Comparison of ENCODE assay signal across 22 cellular contexts in genomic region chr20:62277253-62277652, GRCh38. TPM values are rescaled to one million over a fixed set of nuclear protein-coding genes. Genes with fewer than 3 reads are reported as not detected.
DNase-seq lines count a peak whose midpoint lies in the region; ATAC-seq and TF ChIP-seq lines count a peak whose summit lies in the region.
"Had no signal": no experiment of that assay in that cellular context is flagged by ENCODE, and none has a peak within 500 bp of the region (broad histone marks: within the 10 kb centered on the region; RNA-seq: fewer than 3 reads in every experiment).

No MANE protein-coding gene starts in this region.

- H3K4me3 ChIP-seq in prostate gland = no peak overlapping the region
- H3K4me3 ChIP-seq: BLaER1 treated with 17β-estradiol and CSF1 and Interleukin-3, amounts not matched to agents 10 nM and 100 nM; GM23338; HAP-1; SK-N-MC had no signal

- no peak for TF ChIP-seq CTCF in natural killer cell (IDR thresholded peaks at IDR 0.05)
- no peak for TF ChIP-seq CTCF in prostate gland (IDR thresholded peaks at IDR 0.05)

- no peak for ATAC-seq in natural killer cell treated with Interleukin-12 subunit alpha and Interleukin-12 subunit beta and Interleukin-15 and Interleukin-18, amount 100 ng/mL, for 72 hours
- ATAC-seq in natural killer cell (no peak), left cardiac atrium (peak; percentile 19 to 72), sciatic nerve (peak; percentile 50), left lobe of liver (no peak)
- ATAC-seq: GM23338 had no signal

- no peaks in the 10 kb centered on the region for H3K9me3 ChIP-seq in prostate gland
- H3K9me3 ChIP-seq: BLaER1 treated with 17β-estradiol and CSF1 and Interleukin-3, amounts not matched to agents 10 nM and 100 nM; HAP-1 had no signal

- H3K27ac ChIP-seq in prostate gland = no peak overlapping the region
- H3K27ac ChIP-seq: BLaER1 treated with 17β-estradiol and CSF1 and Interleukin-3, amounts not matched to agents 10 nM and 100 nM; SK-N-MC had no signal

- DNase-seq in natural killer cell treated with Interleukin-12 subunit alpha and Interleukin-12 subunit beta and Interleukin-15 and Interleukin-18, amount 100 ng/mL, for 72 hours (ENCODE audit: low spot score) = peak; percentile 26
- no peak for DNase-seq in natural killer cell
- DNase-seq in left cardiac atrium = no peak
- DNase-seq in sciatic nerve (ENCODE audit: low spot score) = no peak
- no peak for DNase-seq in NCI-H2081 treated with DMSO at 0.1 percent for 48 hours (lab: John Stamatoyannopoulos, UW)
- no peak for DNase-seq in prostate gland (ENCODE audit: low spot score)
- no peak for DNase-seq in left lobe of liver (ENCODE audit: low spot score)
- DNase-seq: CD4-positive, alpha-beta T cell; NCI-H1048; NCI-H1417; NCI-H1694; NCI-H2029 treated with DMSO at 0.1 percent for 48 hours; NCI-H2227 treated with DMSO at 0.1 percent for 48 hours; NCI-H510A; NCI-H69; RPMI8226; SIG-M5 had no signal

- H3K27me3 Mint-ChIP-seq in natural killer cell treated with Interleukin-12 subunit alpha and Interleukin-12 subunit beta and Interleukin-15 and Interleukin-18, amount 100 ng/mL, for 72 hours = no peaks in the 10 kb centered on the region
- no peaks in the 10 kb centered on the region for H3K27me3 Mint-ChIP-seq in natural killer cell (ENCODE audit: low read depth in 2 of 2)
- H3K27me3 Mint-ChIP-seq: CD4-positive, alpha-beta T cell; IgD-negative memory B cell had no signal

- H3K36me3 ChIP-seq in prostate gland = peaks cover 3 to 21% of the 10 kb centered on the region in 2 donors

- H3K27me3 ChIP-seq in prostate gland (replicated peaks; ENCODE audit: insufficient read depth) = no peaks in the 10 kb centered on the region
- H3K27me3 ChIP-seq: BLaER1 treated with 17β-estradiol and CSF1 and Interleukin-3, amounts not matched to agents 10 nM and 100 nM had no signal

- no peaks in the 10 kb centered on the region for H3K4me1 ChIP-seq in prostate gland (replicated peaks)
- H3K4me1 ChIP-seq: HAP-1 had no signal

- no peaks in the 10 kb centered on the region for H3K9me3 Mint-ChIP-seq in natural killer cell treated with Interleukin-12 subunit alpha and Interleukin-12 subunit beta and Interleukin-15 and Interleukin-18, amount 100 ng/mL, for 72 hours
- no peaks in the 10 kb centered on the region for H3K9me3 Mint-ChIP-seq in natural killer cell
- H3K9me3 Mint-ChIP-seq: CD4-positive, alpha-beta T cell; GM23338; IgD-negative memory B cell had no signal

- intact Hi-C loops in natural killer cell (cut with micrococcal nuclease) = no loop called here
- intact Hi-C loops in left cardiac atrium (cut with DNase I) = no loop called here
- intact Hi-C loops in sciatic nerve (cut with DNase I) = no loop called here
- intact Hi-C loops in prostate gland (cut with DNase I) = no loop called here

- no peak overlapping the region for H3K4me3 Mint-ChIP-seq in natural killer cell treated with Interleukin-12 subunit alpha and Interleukin-12 subunit beta and Interleukin-15 and Interleukin-18, amount 100 ng/mL, for 72 hours
- no peak overlapping the region for H3K4me3 Mint-ChIP-seq in natural killer cell
- H3K4me3 Mint-ChIP-seq: CD4-positive, alpha-beta T cell; GM23338; IgD-negative memory B cell had no signal

- H3K27ac Mint-ChIP-seq in natural killer cell treated with Interleukin-12 subunit alpha and Interleukin-12 subunit beta and Interleukin-15 and Interleukin-18, amount 100 ng/mL, for 72 hours = no peak overlapping the region
- H3K27ac Mint-ChIP-seq in natural killer cell = no peak overlapping the region
- H3K27ac Mint-ChIP-seq: CD4-positive, alpha-beta T cell; GM23338; IgD-negative memory B cell had no signal

- peaks cover 0 to 7% of the 10 kb centered on the region in 2 donors for H3K4me1 Mint-ChIP-seq in natural killer cell treated with Interleukin-12 subunit alpha and Interleukin-12 subunit beta and Interleukin-15 and Interleukin-18, amount 100 ng/mL, for 72 hours (ENCODE audit: low read depth in 2 of 2)
- H3K4me1 Mint-ChIP-seq in natural killer cell = peaks cover 0 to 16% of the 10 kb centered on the region in 2 donors
- H3K4me1 Mint-ChIP-seq: GM23338 had no signal

- WGBS in prostate gland = 75% methylated on average over 13 of the region's 13 CpGs

- no peak for TF ChIP-seq POLR2A in prostate gland (IDR thresholded peaks at IDR 0.05)

- peaks cover 4% of the 10 kb centered on the region for H3K36me3 Mint-ChIP-seq in natural killer cell treated with Interleukin-12 subunit alpha and Interleukin-12 subunit beta and Interleukin-15 and Interleukin-18, amount 100 ng/mL, for 72 hours
- peaks cover 11% of the 10 kb centered on the region for H3K36me3 Mint-ChIP-seq in natural killer cell

RNA-seq across cellular contexts. Expression of gene ADRM1, which starts 25.5 kb away (rescaled TPM):
- 100 to 1,000 TPM; 171 to 178 TPM for total RNA-seq in natural killer cell treated with Interleukin-12 subunit alpha and Interleukin-12 subunit beta and Interleukin-15 and Interleukin-18, amount 100 ng/mL, for 72 hours
- total RNA-seq in natural killer cell = 10 to 100 TPM; 81.4 to 88.4 (median 84.6) TPM
- 10 to 100 TPM; 57.9 to 76.9 TPM for total RNA-seq in left cardiac atrium
- 47.5 TPM for total RNA-seq in sciatic nerve
- total RNA-seq in prostate gland = 100 to 1,000 TPM; 149 to 207 TPM
- 61.0 TPM for total RNA-seq in left lobe of liver

RNA-seq across cellular contexts. Expression of gene OSBPL2, which starts 38.9 kb away (rescaled TPM):
- 10 to 100 TPM; 38.7 to 47.7 TPM for total RNA-seq in natural killer cell treated with Interleukin-12 subunit alpha and Interleukin-12 subunit beta and Interleukin-15 and Interleukin-18, amount 100 ng/mL, for 72 hours
- total RNA-seq in natural killer cell = 100 to 1,000 TPM in 2 of 3 donors, 10 to 100 TPM in 1; 77.9 to 112 (median 104) TPM
- 10 to 100 TPM; 40.1 to 41.2 TPM for total RNA-seq in left cardiac atrium
- total RNA-seq in sciatic nerve = 53.3 TPM
- total RNA-seq in prostate gland = 10 to 100 TPM; 33.5 to 50.6 TPM
- 21.1 TPM for total RNA-seq in left lobe of liver

RNA-seq across cellular contexts. Expression of gene HRH3, which starts 57.2 kb away (rescaled TPM):
- not detected for total RNA-seq in natural killer cell treated with Interleukin-12 subunit alpha and Interleukin-12 subunit beta and Interleukin-15 and Interleukin-18, amount 100 ng/mL, for 72 hours
- total RNA-seq in natural killer cell (not detected), left cardiac atrium (not detected), sciatic nerve (not detected), prostate gland (under 1 TPM; 0.18 to 0.51 TPM), left lobe of liver (not detected)
- total RNA-seq: CD4-positive, alpha-beta T cell had no signal

Comparison
In these comparisons a context has a peak if more than half of its experiments do, and no peak if none do; other contexts are left out.
1. ATAC-seq: peak in left cardiac atrium (2 of 2) and sciatic nerve (single experiment); none in natural killer cell treated with Interleukin-12 subunit alpha and Interleukin-12 subunit beta and Interleukin-15 and Interleukin-18, amount 100 ng/mL, for 72 hours (0 of 2), natural killer cell (0 of 3) and left lobe of liver (single experiment).